22 cellular contexts compared by ENCODE assay signal in the genomic region with DNA sequence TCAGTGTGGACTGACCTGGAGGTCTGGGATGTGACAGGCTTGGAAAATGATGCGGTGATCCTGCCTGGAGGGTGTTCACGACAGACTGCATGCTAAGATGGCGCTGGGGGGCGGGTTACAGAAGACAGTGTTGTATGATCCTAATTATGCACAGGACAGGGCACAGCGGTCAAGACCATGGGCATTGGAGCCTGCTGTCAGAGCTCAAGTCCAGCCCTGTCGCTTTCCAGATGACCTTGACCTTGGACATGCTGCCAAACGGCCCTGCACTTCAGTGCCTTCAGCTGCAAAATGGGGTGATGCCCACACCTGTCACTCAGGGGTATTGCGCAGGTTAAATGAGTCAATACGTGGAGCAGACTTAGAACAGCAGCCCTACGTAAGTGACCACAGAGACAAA. TPM values are rescaled to one million over a fixed set of nuclear protein-coding genes. Genes with fewer than 3 reads are reported as not detected.
DNase-seq lines count a peak whose midpoint lies in the region; ATAC-seq, FAIRE-seq and TF ChIP-seq lines count a peak whose summit lies in the region.
"Had no signal": no experiment of that assay in that cellular context is flagged by ENCODE, and none has a peak within 500 bp of the region (broad histone marks: within the 10 kb centered on the region; RNA-seq: fewer than 3 reads in every experiment).

No MANE protein-coding gene starts in this region.

- H3K4me1 ChIP-seq in heart left ventricle, result peaks cover 0 to 25% (median 10%) of the 10 kb centered on the region in 12 donors
- H3K4me1 ChIP-seq in heart right ventricle, result peaks cover 4 to 28% (median 18%) of the 10 kb centered on the region in 9 donors
- H3K4me1 ChIP-seq in HepG2 (ENCODE audit: insufficient read depth, low read length), result peaks cover 69% of the 10 kb centered on the region
- H3K4me1 ChIP-seq in right lobe of liver, result peaks cover 0 to 8% (median 0%) of the 10 kb centered on the region in 4 donors
- peaks cover 4% of the 10 kb centered on the region for H3K4me1 ChIP-seq in osteoblast (ENCODE audit: insufficient read depth, low read length)
- H3K4me1 ChIP-seq: A549 had no signal

- H2AFZ ChIP-seq in HepG2 (ENCODE audit: low read length) (no peak overlapping the region), osteoblast (ENCODE audit: low read length) (no peak overlapping the region)

- TF ChIP-seq EP300 in HepG2 (IDR thresholded peaks at IDR 0.05; ENCODE audit: low read depth in 2 of 2, low read length in 2 of 2), result no peak
- TF ChIP-seq EP300 in HepG2 (CRISPR knock-in tag; IDR thresholded peaks at IDR 0.05; ENCODE audit: borderline replicate concordance), result no peak

- no peak for TF ChIP-seq POLR2A in heart left ventricle (IDR thresholded peaks at IDR 0.05)
- no peak for TF ChIP-seq POLR2A in HepG2 (IDR thresholded peaks at IDR 0.05; ENCODE audit: insufficient read depth in 1 of 2, low read depth in 2 of 2, low read length in 2 of 2)
- TF ChIP-seq POLR2A in right lobe of liver (IDR thresholded peaks at IDR 0.05), result no peak

- DNase-seq in heart left ventricle (peak in 3 of 5 donors; percentile 1 to 18 (median 4)), heart right ventricle (no peak), HepG2 (ENCODE audit: low spot score) (no peak), right lobe of liver (no peak), osteoblast (ENCODE audit: insufficient read length, low spot score, missing footprints) (peak; percentile 13), HT-29 (ENCODE audit: low spot score) (no peak), NCI-H1436 treated with DMSO at 0.1 percent for 48 hours (lab: John Stamatoyannopoulos, UW) (no peak)
- DNase-seq: 8988T; ACHN; AML-193; C1 segment of cervical spinal cord; Calu3; CD4-positive, alpha-beta memory T cell; COR-L47; DND-41; GOT3; H7; HCEC 1CT had no signal

- H3K27me3 ChIP-seq in heart left ventricle, result peaks cover 0 to 2% (median 0%) of the 10 kb centered on the region in 9 donors
- peaks cover 0 to 6% (median 0%) of the 10 kb centered on the region in 7 donors for H3K27me3 ChIP-seq in heart right ventricle
- peaks cover 8 to 38% of the 10 kb centered on the region in 2 experiments; a peak in 4 of 5 replicates for H3K27me3 ChIP-seq in HepG2 (ENCODE audit: control insufficient read depth in 1 of 2, insufficient read depth in 2 of 2, low read length in 2 of 2)
- no peaks in the 10 kb centered on the region for H3K27me3 ChIP-seq in right lobe of liver
- peaks cover 14% of the 10 kb centered on the region for H3K27me3 ChIP-seq in osteoblast (ENCODE audit: insufficient read depth, low read length)

- peaks cover 0 to 15% (median 11%) of the 10 kb centered on the region in 12 donors for H3K9me3 ChIP-seq in heart left ventricle
- peaks cover 0 to 16% (median 13%) of the 10 kb centered on the region in 11 donors for H3K9me3 ChIP-seq in heart right ventricle
- peaks cover 9% of the 10 kb centered on the region for H3K9me3 ChIP-seq in HepG2 (ENCODE audit: low read length)
- H3K9me3 ChIP-seq in right lobe of liver, result peaks cover 0 to 6% (median 0%) of the 10 kb centered on the region in 4 donors
- H3K9me3 ChIP-seq in osteoblast (ENCODE audit: low read depth, low read length), result peaks cover under 1% of the 10 kb centered on the region

- H3K36me3 ChIP-seq in heart left ventricle (no peaks in the 10 kb centered on the region), heart right ventricle (no peaks in the 10 kb centered on the region), HepG2 (replicated peaks in 1 of 2; ENCODE audit: control insufficient read depth in 1 of 2, insufficient read depth in 2 of 2, low read length in 2 of 2) (no peaks in the 10 kb centered on the region), right lobe of liver (no peaks in the 10 kb centered on the region), osteoblast (ENCODE audit: insufficient read depth, low read length) (no peaks in the 10 kb centered on the region)

- no peak for TF ChIP-seq RAD21 in HepG2 (CRISPR knock-in tag; IDR thresholded peaks at IDR 0.05)

- in situ Hi-C loops in HepG2 (cut with HindIII; ENCODE audit: extremely low pct_ligation_motif_present, low pct_unique_long_range_greater_than_20kb), result no loop called here

- no TSS peak for BruUV-seq in HepG2 (replicated peaks; lab: Mats Ljungman, UMichigan)

- H3K4me2 ChIP-seq in HepG2 (ENCODE audit: low read depth, low read length), result no peak overlapping the region
- no peak overlapping the region for H3K4me2 ChIP-seq in osteoblast (ENCODE audit: insufficient read depth, low read length)
- H3K4me2 ChIP-seq: A549 had no signal

- no peak overlapping the region for H3K9ac ChIP-seq in HepG2 (ENCODE audit: insufficient read depth, low read depth, low read length)

- ATAC-seq in heart left ventricle (no peak), heart right ventricle (no peak), HepG2 (no peak), right lobe of liver (no peak)
- ATAC-seq: A549 had no signal

- 80 to 84% (median 81%) methylated on average over 9 to 10 of the region's 10 CpGs for WGBS in heart left ventricle, 4 donors
- WGBS in heart right ventricle, 2 donors, result 74 to 78% methylated on average over 10 of the region's 10 CpGs
- WGBS in HepG2 (ENCODE audit: low lambda C conversion rate), result 25% methylated on average over 5 of the region's 10 CpGs
- WGBS in right lobe of liver (ENCODE audit: insufficient coverage, low coverage, low lambda C conversion rate, missing lambda C conversion rate), result 50% methylated on average over 5 of the region's 10 CpGs

- TF ChIP-seq CTCF in heart left ventricle (IDR thresholded peaks at IDR 0.05) (no peak), heart right ventricle (IDR thresholded peaks at IDR 0.05) (no peak), HepG2 (CRISPR knock-in tag; IDR thresholded peaks at IDR 0.05) (no peak), right lobe of liver (IDR thresholded peaks at IDR 0.05) (no peak), osteoblast (IDR thresholded peaks at IDR 0.05; ENCODE audit: extremely low read depth, low read depth, low read length) (no peak)

- no peak for FAIRE-seq in HepG2 (lab: Jason Lieb, UNC)
- FAIRE-seq: A549, G401.6, GM12892 had no signal

- intact Hi-C loops in heart left ventricle (cut with DNase I) (no loop called here), heart right ventricle (cut with DNase I) (no loop called here), HepG2 (cut with micrococcal nuclease; ENCODE audit: unreplicated experiment) (no loop called here), right lobe of liver (cut with DNase I) (no loop called here)

- CTCF ChIA-PET in HepG2 (lab: Yijun Ruan, JAX; ENCODE audit: low intra/inter-chr PET ratio, low total read pairs), result no interaction called here

- no peak overlapping the region for H3K4me3 ChIP-seq in heart left ventricle
- H3K4me3 ChIP-seq in heart right ventricle, result no peak overlapping the region
- no peak overlapping the region for H3K4me3 ChIP-seq in HepG2 (replicated peaks in 1 of 3; ENCODE audit: insufficient read depth in 1 of 3, low read depth in 2 of 3, low read length in 3 of 3)
- no peak overlapping the region for H3K4me3 ChIP-seq in right lobe of liver
- no peak overlapping the region for H3K4me3 ChIP-seq in osteoblast (ENCODE audit: insufficient read depth, low read length)
- H3K4me3 ChIP-seq: A549 had no signal

- H3K27ac ChIP-seq in heart left ventricle (no peak overlapping the region), heart right ventricle (no peak overlapping the region), HepG2 (ENCODE audit: extremely low read length, insufficient read depth, low read length) (no peak overlapping the region), right lobe of liver (no peak overlapping the region), osteoblast (ENCODE audit: low read depth, low read length) (no peak overlapping the region)
- H3K27ac ChIP-seq: A549 had no signal

- POLR2A ChIA-PET in HepG2 (lab: Yijun Ruan, JAX), result interaction anchor here (1.7 kb wide), 1 partner anchor 8 kb away, joined by 6 read pairs; no protein-coding TSS in a partner anchor

- H3K79me2 ChIP-seq in HepG2 (ENCODE audit: insufficient read depth, low read length), result no peaks in the 10 kb centered on the region
- no peaks in the 10 kb centered on the region for H3K79me2 ChIP-seq in osteoblast (ENCODE audit: insufficient read depth, low read length)

- H4K20me1 ChIP-seq in HepG2 (ENCODE audit: insufficient read depth, low read length) (no peaks in the 10 kb centered on the region), osteoblast (ENCODE audit: insufficient read depth, low read length) (no peaks in the 10 kb centered on the region)

RNA-seq across cellular contexts. Expression of gene SLC2A6, which starts 18.5 kb away (rescaled TPM):
- 10 to 100 TPM in 1 of 9 donors, 1 to 10 TPM in 8; 1.8 to 10.4 (median 3.2) TPM for total RNA-seq in heart left ventricle
- 1 to 10 TPM; 2.7 to 4.9 TPM for polyA plus RNA-seq in heart left ventricle
- 1 to 10 TPM; 1.3 to 7.0 (median 2.2) TPM for total RNA-seq in heart right ventricle
- polyA plus RNA-seq in heart right ventricle, result 1 to 10 TPM; 4.9 to 5.6 TPM
- total RNA-seq in HepG2 (2016; rRNA removed; fragmentation: Illumina TruSeq; extraction: Trizol), result 6.3 and 15.0 TPM in 2 replicates
- total RNA-seq in HepG2 (2016; cell fraction: cytosol; rRNA removed; fragmentation: Illumina TruSeq; extraction: Trizol; ENCODE audit: low read depth), result 1.8 and 2.0 TPM in 2 replicates
- 5.3 and 14.9 TPM in 2 replicates for total RNA-seq in HepG2 (2016; cell fraction: insoluble cytoplasmic fraction; rRNA removed; fragmentation: Illumina TruSeq; extraction: Trizol)
- 4.5 and 4.6 TPM in 2 replicates for total RNA-seq in HepG2 (2016; cell fraction: membrane; rRNA removed; fragmentation: Illumina TruSeq; extraction: Trizol)
- total RNA-seq in HepG2 (2016; cell fraction: nucleus; rRNA removed; fragmentation: Illumina TruSeq; extraction: Trizol), result 16.5 and 16.8 TPM in 2 replicates
- 4.1 and 9.1 TPM in 2 replicates for polyA plus RNA-seq in HepG2 (2011; rRNA removed)
- 5.0 and 5.7 TPM in 2 replicates for polyA plus RNA-seq in HepG2 (2011; cell fraction: cytosol; rRNA removed)
- polyA plus RNA-seq in HepG2 (2011; cell fraction: nucleus; rRNA removed), result 7.2 and 12.6 TPM in 2 replicates
- 2.1 and 4.5 TPM in 2 replicates for polyA plus RNA-seq in HepG2 (2012)
- 1.7 and 2.0 TPM in 2 replicates for polyA plus RNA-seq in HepG2 (2016; cell fraction: cytosol; fragmentation: Illumina TruSeq; extraction: Trizol; ENCODE audit: low read depth)
- 4.0 and 5.0 TPM in 2 replicates for polyA plus RNA-seq in HepG2 (2016; cell fraction: insoluble cytoplasmic fraction; fragmentation: Illumina TruSeq; extraction: Trizol; ENCODE audit: low read depth)
- 2.7 and 3.1 TPM in 2 replicates for polyA plus RNA-seq in HepG2 (2016; cell fraction: membrane; fragmentation: Illumina TruSeq; extraction: Trizol; ENCODE audit: low read depth)
- 22.0 and 22.4 TPM in 2 replicates for polyA plus RNA-seq in HepG2 (2016; cell fraction: nucleus; fragmentation: Illumina TruSeq; extraction: Trizol; ENCODE audit: insufficient read depth, low read depth)
- polyA minus RNA-seq in HepG2 (2011; rRNA and poly(A)+ RNA removed; ENCODE audit: low replicate concordance), result 16.3 and 18.5 TPM in 2 replicates
- 6.5 and 7.4 TPM in 2 replicates for polyA minus RNA-seq in HepG2 (2011; cell fraction: cytosol; rRNA and poly(A)+ RNA removed)
- polyA minus RNA-seq in HepG2 (2011; cell fraction: nucleus; rRNA and poly(A)+ RNA removed), result 9.1 and 12.8 TPM in 2 replicates
- total RNA-seq in right lobe of liver, result 1 to 10 TPM in 5 of 6 experiments, under 1 TPM in 1; 0.88 to 6.8 (median 2.8) TPM
- 25.3 TPM in 2 replicates for total RNA-seq in osteoblast
- total RNA-seq in HT-29 (2014; rRNA removed; shearing (Covaris generic)), result 12.5 and 14.4 TPM in 2 replicates

RNA-seq across cellular contexts. Expression of gene MYMK, which starts 27.3 kb away (rescaled TPM):
- total RNA-seq in heart left ventricle (not detected), heart right ventricle (not detected), HepG2 (2016; rRNA removed; fragmentation: Illumina TruSeq; extraction: Trizol) (not detected in 2 replicates), right lobe of liver (not detected), osteoblast (not detected in 2 replicates)
- polyA plus RNA-seq in heart left ventricle (not detected), heart right ventricle (not detected), HepG2 (2011; rRNA removed) (not detected in 2 replicates)
- not detected in 2 replicates for total RNA-seq in HepG2 (2016; cell fraction: cytosol; rRNA removed; fragmentation: Illumina TruSeq; extraction: Trizol; ENCODE audit: low read depth)
- total RNA-seq in HepG2 (2016; cell fraction: insoluble cytoplasmic fraction; rRNA removed; fragmentation: Illumina TruSeq; extraction: Trizol), result not detected in 2 replicates
- not detected in 2 replicates for total RNA-seq in HepG2 (2016; cell fraction: membrane; rRNA removed; fragmentation: Illumina TruSeq; extraction: Trizol)
- not detected in 2 replicates for total RNA-seq in HepG2 (2016; cell fraction: nucleus; rRNA removed; fragmentation: Illumina TruSeq; extraction: Trizol)
- not detected in 2 replicates for polyA plus RNA-seq in HepG2 (2011; cell fraction: cytosol; rRNA removed)
- polyA plus RNA-seq in HepG2 (2011; cell fraction: nucleus; rRNA removed), result not detected in 2 replicates
- polyA plus RNA-seq in HepG2 (2012), result not detected in 2 replicates
- polyA plus RNA-seq in HepG2 (2016; cell fraction: cytosol; fragmentation: Illumina TruSeq; extraction: Trizol; ENCODE audit: low read depth), result not detected in 2 replicates
- not detected in 2 replicates for polyA plus RNA-seq in HepG2 (2016; cell fraction: insoluble cytoplasmic fraction; fragmentation: Illumina TruSeq; extraction: Trizol; ENCODE audit: low read depth)
- not detected in 2 replicates for polyA plus RNA-seq in HepG2 (2016; cell fraction: membrane; fragmentation: Illumina TruSeq; extraction: Trizol; ENCODE audit: low read depth)
- not detected in 2 replicates for polyA plus RNA-seq in HepG2 (2016; cell fraction: nucleus; fragmentation: Illumina TruSeq; extraction: Trizol; ENCODE audit: insufficient read depth, low read depth)
- not detected in 2 replicates for polyA minus RNA-seq in HepG2 (2011; rRNA and poly(A)+ RNA removed; ENCODE audit: low replicate concordance)
- polyA minus RNA-seq in HepG2 (2011; cell fraction: cytosol; rRNA and poly(A)+ RNA removed), result not detected in 2 replicates
- polyA minus RNA-seq in HepG2 (2011; cell fraction: nucleus; rRNA and poly(A)+ RNA removed), result not detected in 2 replicates
- total RNA-seq in HT-29 (2014; rRNA removed; shearing (Covaris generic)), result not detected in 2 replicates
- total RNA-seq: Calu3; CD4-positive, alpha-beta memory T cell; H7 had no signal
- polyA plus RNA-seq: A549; BJ; CD4-positive, alpha-beta memory T cell had no signal

RNA-seq across cellular contexts. Expression of gene ADAMTSL2, which starts 37.1 kb away (rescaled TPM):
- total RNA-seq in heart left ventricle (1 to 10 TPM; 2.3 to 5.1 (median 4.2) TPM), heart right ventricle (1 to 10 TPM; 2.0 to 9.1 (median 4.3) TPM), HepG2 (2016; rRNA removed; fragmentation: Illumina TruSeq; extraction: Trizol) (1.0 and 3.8 TPM in 2 replicates), right lobe of liver (10 to 100 TPM in 3 of 6 experiments, 1 to 10 TPM in 3; 9.2 to 24.8 (median 12.7) TPM), osteoblast (under 0.01 and 0.29 TPM in 2 replicates)
- polyA plus RNA-seq in heart left ventricle (1 to 10 TPM; 2.3 to 3.5 TPM), heart right ventricle (1 to 10 TPM; 4.9 to 7.5 TPM), HepG2 (2011; rRNA removed) (1.8 and 1.9 TPM in 2 replicates)
- total RNA-seq in HepG2 (2016; cell fraction: cytosol; rRNA removed; fragmentation: Illumina TruSeq; extraction: Trizol; ENCODE audit: low read depth), result 0.35 and 0.61 TPM in 2 replicates
- 0.86 and 3.7 TPM in 2 replicates for total RNA-seq in HepG2 (2016; cell fraction: insoluble cytoplasmic fraction; rRNA removed; fragmentation: Illumina TruSeq; extraction: Trizol)
- total RNA-seq in HepG2 (2016; cell fraction: membrane; rRNA removed; fragmentation: Illumina TruSeq; extraction: Trizol), result 0.99 and 1.1 TPM in 2 replicates
- 3.9 and 4.8 TPM in 2 replicates for total RNA-seq in HepG2 (2016; cell fraction: nucleus; rRNA removed; fragmentation: Illumina TruSeq; extraction: Trizol)
- polyA plus RNA-seq in HepG2 (2011; cell fraction: cytosol; rRNA removed), result 1.2 and 1.7 TPM in 2 replicates
- polyA plus RNA-seq in HepG2 (2011; cell fraction: nucleus; rRNA removed), result 4.8 and 6.6 TPM in 2 replicates
- 0.43 and 1.1 TPM in 2 replicates for polyA plus RNA-seq in HepG2 (2012)
- 0.33 and 0.43 TPM in 2 replicates for polyA plus RNA-seq in HepG2 (2016; cell fraction: cytosol; fragmentation: Illumina TruSeq; extraction: Trizol; ENCODE audit: low read depth)
- 0.77 and 1.1 TPM in 2 replicates for polyA plus RNA-seq in HepG2 (2016; cell fraction: insoluble cytoplasmic fraction; fragmentation: Illumina TruSeq; extraction: Trizol; ENCODE audit: low read depth)
- 0.61 and 0.78 TPM in 2 replicates for polyA plus RNA-seq in HepG2 (2016; cell fraction: membrane; fragmentation: Illumina TruSeq; extraction: Trizol; ENCODE audit: low read depth)
- polyA plus RNA-seq in HepG2 (2016; cell fraction: nucleus; fragmentation: Illumina TruSeq; extraction: Trizol; ENCODE audit: insufficient read depth, low read depth), result 6.6 and 7.1 TPM in 2 replicates
- polyA minus RNA-seq in HepG2 (2011; rRNA and poly(A)+ RNA removed; ENCODE audit: low replicate concordance), result 4.1 TPM in 1 of 2 replicates, not detected in the other
- 0.70 and 1.3 TPM in 2 replicates for polyA minus RNA-seq in HepG2 (2011; cell fraction: cytosol; rRNA and poly(A)+ RNA removed)
- polyA minus RNA-seq in HepG2 (2011; cell fraction: nucleus; rRNA and poly(A)+ RNA removed), result 0.87 and 1.2 TPM in 2 replicates
- 0.16 and 0.25 TPM in 2 replicates for total RNA-seq in HT-29 (2014; rRNA removed; shearing (Covaris generic))
- polyA plus RNA-seq: A549, BJ had no signal

RNA-seq across cellular contexts. Expression of gene CACFD1, which starts 37.7 kb away (rescaled TPM):
- total RNA-seq in heart left ventricle (10 to 100 TPM in 7 of 9 donors, 1 to 10 TPM in 2; 8.0 to 15.3 (median 11.6) TPM), heart right ventricle (10 to 100 TPM in 9 of 10 donors, 1 to 10 TPM in 1; 8.8 to 12.6 (median 10.8) TPM), HepG2 (2016; rRNA removed; fragmentation: Illumina TruSeq; extraction: Trizol) (8.2 and 13.8 TPM in 2 replicates), right lobe of liver (10 to 100 TPM; 23.5 to 39.8 (median 32.9) TPM), osteoblast (8.0 and 9.0 TPM in 2 replicates)
- polyA plus RNA-seq in heart left ventricle (10 to 100 TPM; 10.9 to 21.9 TPM), heart right ventricle (10 to 100 TPM; 10.0 to 17.3 TPM), HepG2 (2011; rRNA removed) (14.6 and 21.3 TPM in 2 replicates)
- 3.2 and 3.9 TPM in 2 replicates for total RNA-seq in HepG2 (2016; cell fraction: cytosol; rRNA removed; fragmentation: Illumina TruSeq; extraction: Trizol; ENCODE audit: low read depth)
- 7.9 and 15.6 TPM in 2 replicates for total RNA-seq in HepG2 (2016; cell fraction: insoluble cytoplasmic fraction; rRNA removed; fragmentation: Illumina TruSeq; extraction: Trizol)
- 10.0 and 11.4 TPM in 2 replicates for total RNA-seq in HepG2 (2016; cell fraction: membrane; rRNA removed; fragmentation: Illumina TruSeq; extraction: Trizol)
- total RNA-seq in HepG2 (2016; cell fraction: nucleus; rRNA removed; fragmentation: Illumina TruSeq; extraction: Trizol), result 12.1 and 14.4 TPM in 2 replicates
- polyA plus RNA-seq in HepG2 (2011; cell fraction: cytosol; rRNA removed), result 13.1 and 15.4 TPM in 2 replicates
- 33.2 and 35.5 TPM in 2 replicates for polyA plus RNA-seq in HepG2 (2011; cell fraction: nucleus; rRNA removed)
- 12.0 and 17.4 TPM in 2 replicates for polyA plus RNA-seq in HepG2 (2012)
- polyA plus RNA-seq in HepG2 (2016; cell fraction: cytosol; fragmentation: Illumina TruSeq; extraction: Trizol; ENCODE audit: low read depth), result 3.2 and 4.4 TPM in 2 replicates
- 8.6 and 9.0 TPM in 2 replicates for polyA plus RNA-seq in HepG2 (2016; cell fraction: insoluble cytoplasmic fraction; fragmentation: Illumina TruSeq; extraction: Trizol; ENCODE audit: low read depth)
- 8.8 and 9.3 TPM in 2 replicates for polyA plus RNA-seq in HepG2 (2016; cell fraction: membrane; fragmentation: Illumina TruSeq; extraction: Trizol; ENCODE audit: low read depth)
- 20.0 and 22.0 TPM in 2 replicates for polyA plus RNA-seq in HepG2 (2016; cell fraction: nucleus; fragmentation: Illumina TruSeq; extraction: Trizol; ENCODE audit: insufficient read depth, low read depth)
- 8.1 and 55.0 TPM in 2 replicates for polyA minus RNA-seq in HepG2 (2011; rRNA and poly(A)+ RNA removed; ENCODE audit: low replicate concordance)
- polyA minus RNA-seq in HepG2 (2011; cell fraction: cytosol; rRNA and poly(A)+ RNA removed), result 7.1 and 8.0 TPM in 2 replicates
- 25.4 and 28.7 TPM in 2 replicates for polyA minus RNA-seq in HepG2 (2011; cell fraction: nucleus; rRNA and poly(A)+ RNA removed)
- 48.0 and 59.5 TPM in 2 replicates for total RNA-seq in HT-29 (2014; rRNA removed; shearing (Covaris generic))

Comparison
In these comparisons a context has a peak if more than half of its experiments do, and no peak if none do; other contexts are left out.
1. DNase-seq: peak in heart left ventricle (3 of 5) and osteoblast (single experiment); none in heart right ventricle (0 of 2), HepG2 (single experiment), right lobe of liver (0 of 3), HT-29 (single experiment) and NCI-H1436 treated with DMSO at 0.1 percent for 48 hours (single experiment).